19 cellular contexts compared by ENCODE assay signal in genomic region chr16:67897231-67897630, GRCh38. TPM values are rescaled to one million over a fixed set of nuclear protein-coding genes. Genes with fewer than 3 reads are reported as not detected.
DNase-seq lines count a peak whose midpoint lies in the region; ATAC-seq and TF ChIP-seq lines count a peak whose summit lies in the region.
"Had no signal": no experiment of that assay in that cellular context is flagged by ENCODE, and none has a peak within 500 bp of the region (broad histone marks: within the 10 kb centered on the region; RNA-seq: fewer than 3 reads in every experiment).

No MANE protein-coding gene starts in this region.

- TF ChIP-seq CTCF in ascending aorta (IDR thresholded peaks at IDR 0.05) = no peak
- TF ChIP-seq CTCF in fibroblast of the aortic adventitia (IDR thresholded peaks at IDR 0.05; ENCODE audit: insufficient read depth, low read length) = no peak
- no peak for TF ChIP-seq CTCF in retinal pigment epithelial cell (conservative IDR thresholded peaks at IDR 0.05; ENCODE audit: low read depth, low read length)

- intact Hi-C loops in ascending aorta (cut with DNase I) = no loop called here

- H3K4me1 ChIP-seq in ascending aorta = peaks cover 19 to 44% of the 10 kb centered on the region in 2 donors

- no peaks in the 10 kb centered on the region for H3K9me3 ChIP-seq in ascending aorta
- H3K9me3 ChIP-seq: spleen had no signal

- peaks cover 0 to 5% of the 10 kb centered on the region in 2 donors for H3K36me3 ChIP-seq in ascending aorta

- no peak overlapping the region for H3K4me3 ChIP-seq in ascending aorta
- H3K4me3 ChIP-seq in fibroblast of the aortic adventitia (ENCODE audit: low read depth, low read length) = no peak overlapping the region
- H3K4me3 ChIP-seq in retinal pigment epithelial cell (ENCODE audit: low read length) = no peak overlapping the region
- H3K4me3 ChIP-seq: GM23338, spleen had no signal

- no peak for ATAC-seq in HG02798 (IDR thresholded peaks at IDR 0.05; ENCODE audit: poor library complexity, unreplicated experiment)
- ATAC-seq: GM23338; naive thymus-derived CD8-positive, alpha-beta T cell; PC-3 had no signal

- DNase-seq in AG20443 (ENCODE audit: low spot score) = peak; percentile 43
- DNase-seq in ascending aorta (ENCODE audit: low spot score in 2 of 2) = peak; percentile 24 to 91
- DNase-seq in fibroblast of the aortic adventitia (ENCODE audit: low read depth) = peak; percentile 82
- peak; percentile 87 for DNase-seq in retinal pigment epithelial cell (ENCODE audit: low read depth)
- DNase-seq in SK-N-DZ (ENCODE audit: low spot score) = no peak
- no peak for DNase-seq in T-helper 9 cell
- DNase-seq in stimulated activated naive CD4-positive, alpha-beta T cell (lab: John Stamatoyannopoulos, UW) = no peak
- DNase-seq: activated CD4-positive, alpha-beta T cell treated with anti-CD3 and anti-CD28 coated beads for 48 hours; AML-193; DMS79; MM.1S; naive thymus-derived CD8-positive, alpha-beta T cell; NCI-H345; PC-3; spleen; T-helper 2 cell had no signal

- no peaks in the 10 kb centered on the region for H3K27me3 ChIP-seq in ascending aorta
- H3K27me3 ChIP-seq: spleen had no signal

- peak overlapping the region; percentile 66 to 78 for H3K27ac ChIP-seq in ascending aorta

RNA-seq across cellular contexts. Expression of gene PSKH1, which starts 4.2 kb away (rescaled TPM):
- total RNA-seq in ascending aorta (41.0 TPM), fibroblast of the aortic adventitia (ENCODE audit: low replicate concordance) (11.0 and 19.8 TPM in 2 replicates)
- polyA plus RNA-seq in SK-N-DZ (2014; cell fraction: cytosol; rRNA removed) = 13.4 and 16.3 TPM in 2 replicates
- polyA plus RNA-seq in SK-N-DZ (2014; cell fraction: nucleus; rRNA removed) = 8.7 and 13.4 TPM in 2 replicates

RNA-seq across cellular contexts. Expression of gene NRN1L, which starts 12.5 kb away (rescaled TPM):
- total RNA-seq in ascending aorta (not detected), fibroblast of the aortic adventitia (ENCODE audit: low replicate concordance) (not detected in 2 replicates)
- 0.78 TPM in 1 of 2 replicates, not detected in the other for polyA plus RNA-seq in SK-N-DZ (2014; cell fraction: cytosol; rRNA removed)
- 0.77 and 3.5 TPM in 2 replicates for polyA plus RNA-seq in SK-N-DZ (2014; cell fraction: nucleus; rRNA removed)
- total RNA-seq: bronchial epithelial cell, PC-3 had no signal
- polyA plus RNA-seq: naive thymus-derived CD8-positive, alpha-beta T cell had no signal

RNA-seq across cellular contexts. Expression of gene EDC4, which starts 24.4 kb away (rescaled TPM):
- 125 TPM for total RNA-seq in ascending aorta
- 29.1 and 47.4 TPM in 2 replicates for total RNA-seq in fibroblast of the aortic adventitia (ENCODE audit: low replicate concordance)
- 55.2 and 62.8 TPM in 2 replicates for polyA plus RNA-seq in SK-N-DZ (2014; cell fraction: cytosol; rRNA removed)
- polyA plus RNA-seq in SK-N-DZ (2014; cell fraction: nucleus; rRNA removed) = 204 and 255 TPM in 2 replicates

RNA-seq across cellular contexts. Expression of gene CTRL, which starts 34.4 kb away (rescaled TPM):
- total RNA-seq in ascending aorta = 0.43 TPM
- 0.27 and 4.6 TPM in 2 replicates for total RNA-seq in fibroblast of the aortic adventitia (ENCODE audit: low replicate concordance)
- 6.0 and 7.0 TPM in 2 replicates for polyA plus RNA-seq in SK-N-DZ (2014; cell fraction: cytosol; rRNA removed)
- polyA plus RNA-seq in SK-N-DZ (2014; cell fraction: nucleus; rRNA removed) = 8.8 and 14.6 TPM in 2 replicates

RNA-seq across cellular contexts. Expression of gene PSMB10, which starts 39.4 kb away (rescaled TPM):
- total RNA-seq in ascending aorta (13.9 TPM), fibroblast of the aortic adventitia (ENCODE audit: low replicate concordance) (22.7 and 42.4 TPM in 2 replicates)
- 21.6 and 38.5 TPM in 2 replicates for polyA plus RNA-seq in SK-N-DZ (2014; cell fraction: cytosol; rRNA removed)
- 35.0 and 44.6 TPM in 2 replicates for polyA plus RNA-seq in SK-N-DZ (2014; cell fraction: nucleus; rRNA removed)

Comparison
In these comparisons a context has a peak if more than half of its experiments do, and no peak if none do; other contexts are left out.
1. DNase-seq: peak in AG20443 (single experiment), ascending aorta (2 of 2), fibroblast of the aortic adventitia (single experiment) and retinal pigment epithelial cell (single experiment); none in SK-N-DZ (single experiment), T-helper 9 cell (single experiment) and stimulated activated naive CD4-positive, alpha-beta T cell (0 of 6).